Comparison of ENCODE assay signal across 1 cellular context in the genomic region with DNA sequence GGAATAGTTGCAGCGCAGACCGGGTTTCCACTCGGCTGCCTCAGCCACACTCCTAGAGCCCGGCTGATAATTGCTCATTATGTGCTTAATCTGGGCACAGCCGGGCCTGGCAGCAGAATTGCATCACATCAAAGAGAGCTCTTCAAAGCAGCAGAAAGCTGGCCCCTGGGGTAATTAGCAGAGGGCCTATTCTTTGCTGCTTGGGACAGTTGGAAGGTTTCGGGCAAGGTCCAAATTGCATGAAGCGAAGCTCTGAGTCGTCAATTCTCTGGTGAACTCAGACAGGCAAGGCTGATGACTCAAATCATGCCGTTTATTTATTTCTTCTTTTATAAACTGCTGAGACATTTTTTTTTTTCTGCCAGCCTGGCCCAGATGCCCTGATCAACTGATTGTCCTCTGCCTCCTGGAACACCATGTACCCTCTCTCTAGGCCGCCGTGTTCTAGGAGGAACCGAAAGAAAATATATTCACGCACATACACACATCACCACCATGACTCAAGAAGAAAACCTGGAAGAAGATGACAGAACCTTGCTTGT.
TF ChIP-seq lines count a peak whose summit lies in the region.

No MANE protein-coding gene starts in this region.

TF ChIP-seq in SK-N-SH, 30 proteins besides CTCF, POLR2A, EP300 and RAD21 (continued from another document):
- TF ChIP-seq TAF1 (IDR thresholded peaks at IDR 0.05; ENCODE audit: borderline replicate concordance, low read depth, low read length), result no peak
